In the genomic region with DNA sequence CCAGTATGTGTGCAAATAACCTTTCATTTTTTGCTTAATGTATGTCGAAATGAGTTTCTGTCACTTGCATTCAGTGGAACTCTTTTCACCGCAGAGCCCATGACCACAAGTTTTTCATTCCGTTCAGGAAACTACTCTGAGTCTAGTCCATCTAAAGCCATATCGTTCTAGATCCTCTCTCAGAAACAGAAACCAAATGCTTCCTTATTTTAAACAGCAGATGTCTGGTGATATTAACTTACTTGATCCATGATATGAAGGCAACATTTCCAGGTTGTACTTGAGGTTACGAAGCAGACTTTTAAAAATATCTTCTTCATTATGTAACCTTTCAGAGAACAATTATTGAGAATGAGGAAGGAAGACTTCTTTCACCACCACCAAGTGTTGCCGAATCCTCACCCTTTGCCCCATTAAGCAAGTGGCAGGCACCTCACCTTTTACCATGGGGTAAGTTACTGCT, we compare ENCODE assay signal across 11 cellular contexts.
DNase-seq lines count a peak whose midpoint lies in the region; ATAC-seq and TF ChIP-seq lines count a peak whose summit lies in the region.
"Had no signal": no experiment of that assay in that cellular context is flagged by ENCODE, and none has a peak within 500 bp of the region (broad histone marks: within the 10 kb centered on the region; RNA-seq: fewer than 3 reads in every experiment).

No MANE protein-coding gene starts in this region.

- TF ChIP-seq CTCF in RWPE1 (conservative IDR thresholded peaks at IDR 0.05; ENCODE audit: low read depth) (no peak), dorsolateral prefrontal cortex (IDR thresholded peaks at IDR 0.05 in 54 of 56, conservative IDR thresholded peaks at IDR 0.05 in 2 of 56; ENCODE audit: low read depth in 1 of 56, partially characterized antibody in 56 of 56) (no peak)

- peaks cover 24% of the 10 kb centered on the region for H3K4me1 Mint-ChIP-seq in activated CD4-positive, alpha-beta T cell treated with anti-CD3 and anti-CD28 coated beads for 36 hours
- peaks cover 15 to 48% (median 39%) of the 10 kb centered on the region in 4 donors for H3K4me1 Mint-ChIP-seq in naive thymus-derived CD8-positive, alpha-beta T cell

- no peak overlapping the region for H3K4me3 Mint-ChIP-seq in activated CD4-positive, alpha-beta T cell treated with anti-CD3 and anti-CD28 coated beads for 36 hours
- H3K4me3 Mint-ChIP-seq in naive thymus-derived CD8-positive, alpha-beta T cell: peak overlapping the region in 9 of 10 donors; percentile 20 to 62 (median 60)
- H3K4me3 Mint-ChIP-seq: nephron progenitor cell had no signal

- H3K36me3 Mint-ChIP-seq in activated CD4-positive, alpha-beta T cell treated with anti-CD3 and anti-CD28 coated beads for 36 hours (ENCODE audit: low read depth): peaks cover 10% of the 10 kb centered on the region
- peaks cover 0 to 13% (median 7%) of the 10 kb centered on the region in 3 donors for H3K36me3 Mint-ChIP-seq in naive thymus-derived CD8-positive, alpha-beta T cell

- intact Hi-C loops in activated CD4-positive, alpha-beta T cell treated with anti-CD3 and anti-CD28 coated beads for 36 hours (cut with DNase I, micrococcal nuclease): no loop called here
- intact Hi-C loops in dorsolateral prefrontal cortex (cut with DNase I): no loop called here

- no peak overlapping the region for H3K4me3 ChIP-seq in dorsolateral prefrontal cortex
- H3K4me3 ChIP-seq: A549 had no signal

- H3K27ac ChIP-seq in RWPE1 (no peak overlapping the region), dorsolateral prefrontal cortex (peak overlapping the region in 3 of 59 donors; percentile 6 to 56 (median 33))
- H3K27ac ChIP-seq: A549 had no signal

- H3K27me3 Mint-ChIP-seq in activated CD4-positive, alpha-beta T cell treated with anti-CD3 and anti-CD28 coated beads for 36 hours: no peaks in the 10 kb centered on the region
- no peaks in the 10 kb centered on the region for H3K27me3 Mint-ChIP-seq in naive thymus-derived CD8-positive, alpha-beta T cell

- no peaks in the 10 kb centered on the region for H3K27me3 ChIP-seq in dorsolateral prefrontal cortex

- H3K9me3 Mint-ChIP-seq in activated CD4-positive, alpha-beta T cell treated with anti-CD3 and anti-CD28 coated beads for 36 hours (ENCODE audit: low read depth): peaks cover 11% of the 10 kb centered on the region
- peaks cover 5 to 26% (median 16%) of the 10 kb centered on the region in 9 donors for H3K9me3 Mint-ChIP-seq in naive thymus-derived CD8-positive, alpha-beta T cell

- no peak overlapping the region for H3K27ac Mint-ChIP-seq in activated CD4-positive, alpha-beta T cell treated with anti-CD3 and anti-CD28 coated beads for 36 hours
- H3K27ac Mint-ChIP-seq in naive thymus-derived CD8-positive, alpha-beta T cell: peak overlapping the region in 5 of 10 donors; percentile 28 to 82 (median 63)
- H3K27ac Mint-ChIP-seq: nephron progenitor cell had no signal

- DNase-seq in activated CD4-positive, alpha-beta T cell treated with anti-CD3 and anti-CD28 coated beads for 36 hours: peak; percentile 66
- DNase-seq in activated CD4-positive, alpha-beta T cell treated with anti-CD3 and anti-CD28 coated beads for 1 hour: no peak
- peak; percentile 90 for DNase-seq in OCI-M1 (lab: John Stamatoyannopoulos, UW)
- peak in 2 of 10 donors; percentile 8 to 43 for DNase-seq in naive thymus-derived CD8-positive, alpha-beta T cell
- DNase-seq in RWPE1 (ENCODE audit: low spot score): no peak
- no peak for DNase-seq in dorsolateral prefrontal cortex
- no peak for DNase-seq in amygdala (lab: John Stamatoyannopoulos, UW)
- DNase-seq: NCI-H2227 treated with DMSO at 0.1 percent for 48 hours, nephron progenitor cell had no signal

- peak; percentile 66 for ATAC-seq in activated CD4-positive, alpha-beta T cell treated with anti-CD3 and anti-CD28 coated beads for 36 hours
- ATAC-seq in HG02870 (IDR thresholded peaks at IDR 0.05; ENCODE audit: unreplicated experiment): peak; percentile 84
- peak; percentile 46 to 59 for ATAC-seq in naive thymus-derived CD8-positive, alpha-beta T cell
- ATAC-seq: A549 had no signal

- CTCF ChIA-PET in activated CD4-positive, alpha-beta T cell treated with anti-CD3 and anti-CD28 coated beads for 36 hours (lab: Charles Lee): interaction anchor here (0.6 to 0.8 kb wide), 2 partner anchors 7 to 626 kb away, joined by 3 read pairs; no protein-coding TSS in a partner anchor
- CTCF ChIA-PET in RWPE1 (lab: Yijun Ruan, JAX): no interaction called here

- POLR2A ChIA-PET in activated CD4-positive, alpha-beta T cell treated with anti-CD3 and anti-CD28 coated beads for 36 hours (lab: Charles Lee): no interaction called here
- POLR2A ChIA-PET in naive thymus-derived CD8-positive, alpha-beta T cell (lab: Charles Lee): no interaction called here
- POLR2A ChIA-PET in RWPE1 (lab: Yijun Ruan, JAX; ENCODE audit: low non-redundant PET): no interaction called here

Comparison
In these comparisons a context has a peak if more than half of its experiments do, and no peak if none do; other contexts are left out.
1. DNase-seq: peak in activated CD4-positive, alpha-beta T cell treated with anti-CD3 and anti-CD28 coated beads for 36 hours (single experiment) and OCI-M1 (single experiment); none in activated CD4-positive, alpha-beta T cell treated with anti-CD3 and anti-CD28 coated beads for 1 hour (single experiment), RWPE1 (single experiment), dorsolateral prefrontal cortex (0 of 10) and amygdala (0 of 56).
2. Peak in every context shown above with its lines, with median percentiles within 50 percentile points of each other: ATAC-seq.